ENCODE assay signal across 27 cellular contexts in genomic region chr2:176412136-176412535, GRCh38.
"Had no signal": no experiment of that assay in that cellular context is flagged by ENCODE, and none has a peak within 500 bp of the region (broad histone marks: within the 10 kb centered on the region; RNA-seq: fewer than 3 reads in every experiment).

No MANE protein-coding gene starts in this region.

- H3K36me3 ChIP-seq: stomach, suprapubic skin, thoracic aorta, thyroid gland, tibial artery, tibial nerve, transverse colon, upper lobe of left lung, upper lobe of right lung, uterus, vagina had no signal

- H3K27ac ChIP-seq: stomach, suprapubic skin, testis, thoracic aorta, thyroid gland, tibial artery, tibial nerve, transverse colon, upper lobe of left lung, upper lobe of right lung, uterus, vagina had no signal

- FAIRE-seq: urothelium cell line had no signal

- H3K27me3 ChIP-seq: stomach, testis, thyroid gland, tibial artery, transverse colon, upper lobe of left lung, upper lobe of right lung, uterus, vagina had no signal

- H3K4me1 ChIP-seq: stomach, testis, tibial artery, tibial nerve, transverse colon, upper lobe of left lung, upper lobe of right lung, uterus, vagina had no signal

- H3K4me3 ChIP-seq: stomach, suprapubic skin, testis, thoracic aorta, thyroid gland, tibial artery, tibial nerve, transverse colon, upper lobe of left lung, upper lobe of right lung, uterus, vagina had no signal

- ATAC-seq: stimulated activated effector memory CD8-positive, alpha-beta T cell treated with anti-CD3 and anti-CD28 coated beads, Interleukin-12 subunit alpha, Interleukin-12 subunit beta, amount 100 ng/mL, for 72 hours; stimulated activated memory B cell treated with anti-CD40 and anti-IgM and Interleukin-4, amounts not matched to agents 10 μg/mL and 1 μg/mL and 100 μg/mL, for 72 hours; stimulated activated naive B cell treated with anti-CD40 and anti-IgM and Interleukin-4, amounts not matched to agents 10 μg/mL and 1 μg/mL and 100 μg/mL, for 72 hours; stimulated activated naive CD8-positive, alpha-beta T cell treated with anti-CD3 and anti-CD28 coated beads, Interleukin-15, amount 100 ng/mL, for 72 hours; stimulated activated naive CD8-positive, alpha-beta T cell treated with anti-CD3 and anti-CD28 coated beads, Interleukin-15, Interleukin-2, amounts not matched to agents 100 U/mL and 50 U/mL, for 24 hours; upper lobe of right lung had no signal

- H3K9me3 ChIP-seq: stomach, suprapubic skin, testis, thoracic aorta, thyroid gland, tibial artery, tibial nerve, transverse colon, upper lobe of left lung, upper lobe of right lung, uterus, vagina had no signal

- DNase-seq: stimulated activated CD4-positive, alpha-beta T cell treated with anti-CD3 and anti-CD28 coated beads, Interleukin-2, amount 100 ng/mL, for 48 hours; stimulated activated CD4-positive, alpha-beta T cell treated with anti-CD3 and anti-CD28 coated beads, Interleukin-4, amount 100 ng/mL, for 1 hour; stimulated activated CD4-positive, alpha-beta T cell treated with anti-CD3 and anti-CD28 coated beads, Interleukin-4, amount 100 ng/mL, for 24 hours; stimulated activated CD4-positive, alpha-beta T cell treated with anti-CD3 and anti-CD28 coated beads, Interleukin-4, amount 100 ng/mL, for 4 hours; stimulated activated CD8-positive, alpha-beta memory T cell treated with anti-CD3 and anti-CD28 coated beads, Interleukin-4, amount 100 ng/mL, for 48 hours; stimulated activated naive B cell treated with anti-CD40 and anti-IgM and Interleukin-4, amounts not matched to agents 10 μg/mL and 1 μg/mL and 100 μg/mL, for 72 hours; stimulated activated naive CD4-positive, alpha-beta T cell; stimulated activated naive CD4-positive, alpha-beta T cell treated with Interleukin-2 at 50 U/mL for 16 hours; stimulated activated naive CD8-positive, alpha-beta T cell treated with anti-CD3 and anti-CD28 coated beads, Interleukin-15, amount 100 ng/mL, for 72 hours; stimulated activated naive CD8-positive, alpha-beta T cell treated with anti-CD3 and anti-CD28 coated beads, Interleukin-15, Interleukin-2, amounts not matched to agents 100 U/mL and 50 U/mL, for 24 hours; stomach; substantia nigra; testis; thyroid gland; tibial artery; transverse colon; trophoblast cell; upper lobe of left lung; upper lobe of right lung; uterus had no signal
